ENCODE assay signal across 11 cellular contexts in genomic region chr1:44811234-44811633, GRCh38. TPM values are rescaled to one million over a fixed set of nuclear protein-coding genes. Genes with fewer than 3 reads are reported as not detected.
DNase-seq lines count a peak whose midpoint lies in the region; ATAC-seq and TF ChIP-seq lines count a peak whose summit lies in the region.
"Had no signal": no experiment of that assay in that cellular context is flagged by ENCODE, and none has a peak within 500 bp of the region (broad histone marks: within the 10 kb centered on the region; RNA-seq: fewer than 3 reads in every experiment).

No MANE protein-coding gene starts in this region.

- peak overlapping the region in 9 of 12 donors; percentile 3 to 100 (median 99) for H3K27ac ChIP-seq in heart left ventricle
- H3K27ac ChIP-seq in vagina = peak overlapping the region; percentile 100

- TF ChIP-seq CTCF in heart left ventricle (IDR thresholded peaks at IDR 0.05) (no peak), choroid plexus epithelial cell (conservative IDR thresholded peaks at IDR 0.05; ENCODE audit: low read depth, low read length) (peak; percentile 5), vagina (IDR thresholded peaks at IDR 0.05) (no peak)

- H3K36me3 ChIP-seq in heart left ventricle (peaks cover 0 to 22% (median 9%) of the 10 kb centered on the region in 9 donors), vagina (peaks cover 0 to 3% of the 10 kb centered on the region in 2 donors)

- DNase-seq in heart left ventricle (peak in 2 of 5 donors; percentile 10 to 13), left cardiac atrium (no peak), choroid plexus epithelial cell (ENCODE audit: low read depth) (no peak), vagina (ENCODE audit: extremely low spot score in 2 of 2) (no peak), GDM1 (lab: John Stamatoyannopoulos, UW) (no peak)
- DNase-seq in natural killer cell treated with Interleukin-12 subunit alpha and Interleukin-12 subunit beta and Interleukin-15 and Interleukin-18, amount 100 ng/mL, for 72 hours (ENCODE audit: low spot score) = no peak
- DNase-seq in stimulated activated CD8-positive, alpha-beta memory T cell treated with anti-CD3 and anti-CD28 coated beads, Interleukin-4, amount 100 ng/mL, for 48 hours = no peak
- DNase-seq: SHP77 treated with DMSO at 0.1 percent for 48 hours had no signal

- H3K9me3 ChIP-seq in heart left ventricle (no peaks in the 10 kb centered on the region), vagina (no peaks in the 10 kb centered on the region)
- H3K9me3 ChIP-seq: pancreas had no signal

- intact Hi-C loops in heart left ventricle (cut with DNase I) (loop anchor here in 1 of 10 donors (10.0 kb wide), 1 partner anchor 76 kb away; the partner anchor contains the start of genes KIF2C and RNU5D-1), left cardiac atrium (cut with DNase I) (no loop called here), vagina (cut with DNase I) (no loop called here)

- H3K4me3 ChIP-seq in heart left ventricle (peak overlapping the region in 1 of 12 donors; percentile 6), choroid plexus epithelial cell (ENCODE audit: low read depth, low read length) (no peak overlapping the region), vagina (no peak overlapping the region)
- H3K4me3 ChIP-seq: pancreas had no signal

- peak overlapping the region; percentile 97 for H3K27ac Mint-ChIP-seq in natural killer cell treated with Interleukin-12 subunit alpha and Interleukin-12 subunit beta and Interleukin-15 and Interleukin-18, amount 100 ng/mL, for 72 hours

- no peak for ATAC-seq in heart left ventricle
- no peak for ATAC-seq in left cardiac atrium
- no peak for ATAC-seq in natural killer cell treated with Interleukin-12 subunit alpha and Interleukin-12 subunit beta and Interleukin-15 and Interleukin-18, amount 100 ng/mL, for 72 hours
- ATAC-seq in HG02870 (IDR thresholded peaks at IDR 0.05; ENCODE audit: unreplicated experiment) = no peak
- ATAC-seq: pancreas had no signal

- peaks cover 46 to 55% of the 10 kb centered on the region in 2 donors for H3K4me1 Mint-ChIP-seq in natural killer cell treated with Interleukin-12 subunit alpha and Interleukin-12 subunit beta and Interleukin-15 and Interleukin-18, amount 100 ng/mL, for 72 hours (ENCODE audit: low read depth in 2 of 2)

- WGBS in heart left ventricle, 4 donors = 66 to 77% (median 72%) methylated on average over 8 of the region's 8 CpGs

- no peaks in the 10 kb centered on the region for H3K9me3 Mint-ChIP-seq in natural killer cell treated with Interleukin-12 subunit alpha and Interleukin-12 subunit beta and Interleukin-15 and Interleukin-18, amount 100 ng/mL, for 72 hours

- TF ChIP-seq POLR2A in heart left ventricle (IDR thresholded peaks at IDR 0.05) (no peak), vagina (IDR thresholded peaks at IDR 0.05) (no peak)

- H3K4me1 ChIP-seq in heart left ventricle (peaks cover 8 to 84% (median 67%) of the 10 kb centered on the region in 12 donors), vagina (peaks cover 84% of the 10 kb centered on the region)

- H3K27me3 ChIP-seq in heart left ventricle (no peaks in the 10 kb centered on the region), vagina (no peaks in the 10 kb centered on the region)
- H3K27me3 ChIP-seq: pancreas had no signal

- H3K4me3 Mint-ChIP-seq in natural killer cell treated with Interleukin-12 subunit alpha and Interleukin-12 subunit beta and Interleukin-15 and Interleukin-18, amount 100 ng/mL, for 72 hours = no peak overlapping the region

- H3K36me3 Mint-ChIP-seq in natural killer cell treated with Interleukin-12 subunit alpha and Interleukin-12 subunit beta and Interleukin-15 and Interleukin-18, amount 100 ng/mL, for 72 hours = no peaks in the 10 kb centered on the region

- no peaks in the 10 kb centered on the region for H3K27me3 Mint-ChIP-seq in natural killer cell treated with Interleukin-12 subunit alpha and Interleukin-12 subunit beta and Interleukin-15 and Interleukin-18, amount 100 ng/mL, for 72 hours

RNA-seq across cellular contexts. Expression of gene BTBD19, which starts 2.9 kb away (rescaled TPM):
- 1 to 10 TPM in 8 of 9 donors, under 1 TPM in 1; 0.56 to 7.4 (median 2.8) TPM for total RNA-seq in heart left ventricle
- 1 to 10 TPM; 2.6 to 6.2 TPM for polyA plus RNA-seq in heart left ventricle
- total RNA-seq in left cardiac atrium = 1 to 10 TPM; 4.0 to 8.6 TPM
- total RNA-seq in natural killer cell treated with Interleukin-12 subunit alpha and Interleukin-12 subunit beta and Interleukin-15 and Interleukin-18, amount 100 ng/mL, for 72 hours = 1 to 10 TPM; 1.7 to 6.4 TPM
- total RNA-seq in vagina = 7.9 TPM

RNA-seq across cellular contexts. Expression of gene DYNLT4, which starts 4.1 kb away (rescaled TPM):
- total RNA-seq in heart left ventricle (1 to 10 TPM in 3 of 9 donors, under 1 TPM in 5, not detected in 1; 0.54 to 1.0 (median 0.82) TPM), left cardiac atrium (under 1 TPM; 0.71 to 0.79 TPM), vagina (not detected)
- 1 to 10 TPM in 1 of 2 donors, under 1 TPM in 1; 0.36 to 1.7 TPM for polyA plus RNA-seq in heart left ventricle
- not detected for total RNA-seq in natural killer cell treated with Interleukin-12 subunit alpha and Interleukin-12 subunit beta and Interleukin-15 and Interleukin-18, amount 100 ng/mL, for 72 hours

RNA-seq across cellular contexts. Expression of gene PLK3, which starts 11.1 kb away (rescaled TPM):
- total RNA-seq in heart left ventricle (10 to 100 TPM in 2 of 9 donors, 1 to 10 TPM in 7; 4.5 to 17.9 (median 6.6) TPM), left cardiac atrium (10 to 100 TPM in 1 of 2 donors, 1 to 10 TPM in 1; 7.6 to 16.1 TPM), vagina (77.6 TPM)
- 1 to 10 TPM; 5.8 to 6.9 TPM for polyA plus RNA-seq in heart left ventricle
- total RNA-seq in natural killer cell treated with Interleukin-12 subunit alpha and Interleukin-12 subunit beta and Interleukin-15 and Interleukin-18, amount 100 ng/mL, for 72 hours = 10 to 100 TPM; 27.4 to 64.3 TPM

RNA-seq across cellular contexts. Expression of gene BEST4, which starts 23.3 kb away (rescaled TPM):
- total RNA-seq in heart left ventricle (under 1 TPM in 3 of 9 donors, not detected in 6; 0.09 to 0.32 (median 0.23) TPM), left cardiac atrium (under 1 TPM; 0.12 to 0.31 TPM), vagina (not detected)
- polyA plus RNA-seq in heart left ventricle = under 1 TPM; 0.06 to 0.11 TPM
- total RNA-seq in natural killer cell treated with Interleukin-12 subunit alpha and Interleukin-12 subunit beta and Interleukin-15 and Interleukin-18, amount 100 ng/mL, for 72 hours = under 1 TPM in 1 of 2 donors, not detected in 1; 0.47 TPM
- total RNA-seq: glomerular endothelial cell had no signal

RNA-seq across cellular contexts. Expression of gene PTCH2, which starts 31.8 kb away (rescaled TPM):
- total RNA-seq in heart left ventricle (under 1 TPM in 8 of 9 donors, not detected in 1; 0.21 to 0.85 (median 0.41) TPM), left cardiac atrium (under 1 TPM; 0.58 to 0.59 TPM), vagina (0.98 TPM)
- under 1 TPM; 0.19 to 0.27 TPM for polyA plus RNA-seq in heart left ventricle
- 1 to 10 TPM; 1.9 TPM for total RNA-seq in natural killer cell treated with Interleukin-12 subunit alpha and Interleukin-12 subunit beta and Interleukin-15 and Interleukin-18, amount 100 ng/mL, for 72 hours
